ENCODE assay signal across 25 cellular contexts in the genomic region with DNA sequence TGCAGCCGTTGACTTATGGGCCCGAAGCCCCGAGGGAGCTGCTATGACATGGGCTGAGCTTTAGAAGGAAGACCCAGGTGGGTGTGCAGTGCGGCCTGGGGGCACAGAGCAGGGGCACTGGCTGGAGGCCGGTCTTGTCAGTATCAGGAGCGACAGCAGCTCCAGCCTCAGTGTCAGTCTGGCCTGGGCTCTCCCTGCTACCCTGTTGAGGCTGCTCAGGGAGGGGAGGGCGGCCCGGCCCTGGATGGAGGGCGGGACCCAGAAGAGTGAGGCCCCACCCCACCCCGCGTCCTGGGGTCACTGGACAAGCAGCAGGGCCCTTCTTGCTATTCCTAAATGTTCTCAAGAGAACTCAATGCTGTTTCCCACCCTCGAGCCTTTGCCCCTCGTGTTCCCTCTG. TPM values are rescaled to one million over a fixed set of nuclear protein-coding genes. Genes with fewer than 3 reads are reported as not detected.
A peak's percentile ranks its signal among the peaks of the same experiment; 100 is the strongest.
DNase-seq lines count a peak whose midpoint lies in the region; ATAC-seq and TF ChIP-seq lines count a peak whose summit lies in the region.
"Had no signal": no experiment of that assay in that cellular context is flagged by ENCODE, and none has a peak within 500 bp of the region (broad histone marks: within the 10 kb centered on the region; RNA-seq: fewer than 3 reads in every experiment).

No MANE protein-coding gene starts in this region.

- H3K9ac ChIP-seq in SK-N-SH (no peak overlapping the region), NT2/D1 (ENCODE audit: insufficient read length, low read depth) (peak overlapping the region; percentile 46), endodermal cell (ENCODE audit: extremely low read depth, low read length, poor library complexity, severe bottlenecking) (no peak overlapping the region)

- ATAC-seq in SK-N-SH treated with all-trans-retinoic acid at 6 μM for 48 hours (no peak), HG03457 (IDR thresholded peaks at IDR 0.05; ENCODE audit: unreplicated experiment) (no peak), upper lobe of right lung (no peak)
- ATAC-seq: Panc1 had no signal

- H3K4me3 Mint-ChIP-seq in endodermal cell: no peak overlapping the region
- no peak overlapping the region for H3K4me3 Mint-ChIP-seq in activated T-helper 1 cell treated with anti-CD3 and anti-CD28 coated beads, Interleukin-12 subunit alpha, Interleukin-12 subunit beta, Interleukin-2, Interleukin-4 antibody, amounts not matched to agents 30 ng/mL and 10 ng/mL and 1 ng/mL, durations not matched to agents 14 hours and 24 hours and 36 hours
- H3K4me3 Mint-ChIP-seq: B cell; CD4-positive, CD25-positive, alpha-beta regulatory T cell had no signal

- peak; percentile 11 for DNase-seq in SK-N-SH
- DNase-seq in NT2/D1 (ENCODE audit: low read depth, low spot score): no peak
- peak; percentile 53 for DNase-seq in endodermal cell
- DNase-seq in spleen: peak; percentile 54
- DNase-seq in activated T-helper 1 cell treated with anti-CD3 and anti-CD28 coated beads, Interleukin-12 subunit alpha, Interleukin-12 subunit beta, Interleukin-2, Interleukin-4 antibody, amounts not matched to agents 30 ng/mL and 10 ng/mL and 1 ng/mL, durations not matched to agents 14 hours and 24 hours and 36 hours (ENCODE audit: low spot score): no peak
- DNase-seq in upper lobe of right lung: no peak
- DNase-seq: CD4-positive, CD25-positive, alpha-beta regulatory T cell; DMS53; GOT3; KBM-7; MM.1S; NCI-H1694; NCI-H2081; NCI-H2227 treated with DMSO at 0.1 percent for 48 hours; NCI-H69; SHP77 had no signal

- H3K9me2 ChIP-seq in SK-N-SH: no peaks in the 10 kb centered on the region

- no peak for TF ChIP-seq CTCF in SK-N-SH (IDR thresholded peaks at IDR 0.05)
- no peak for TF ChIP-seq CTCF in endodermal cell (conservative IDR thresholded peaks at IDR 0.05)
- no peak for TF ChIP-seq CTCF in spleen (IDR thresholded peaks at IDR 0.05 in 8 of 11, conservative IDR thresholded peaks at IDR 0.05 in 3 of 11)
- no peak for TF ChIP-seq CTCF in upper lobe of right lung (IDR thresholded peaks at IDR 0.05)

- H3K27me3 ChIP-seq in SK-N-SH (ENCODE audit: insufficient read depth) (peaks cover 54% of the 10 kb centered on the region), NT2/D1 (ENCODE audit: insufficient read depth, insufficient read length) (peaks cover 41% of the 10 kb centered on the region), endodermal cell (ENCODE audit: control insufficient read depth, insufficient read depth, low read length, poor library complexity, severe bottlenecking) (no peaks in the 10 kb centered on the region), spleen (replicated peaks in 1 of 7) (peaks cover 0 to 77% (median under 1%) of the 10 kb centered on the region in 7 donors), upper lobe of right lung (peaks cover 40% of the 10 kb centered on the region)

- no peak for TF ChIP-seq EP300 in SK-N-SH (IDR thresholded peaks at IDR 0.05; ENCODE audit: borderline replicate concordance in 1 of 2, low read depth in 1 of 2, low read length in 1 of 2)

- H3K4me1 Mint-ChIP-seq in endodermal cell: peaks cover 54% of the 10 kb centered on the region
- no peaks in the 10 kb centered on the region for H3K4me1 Mint-ChIP-seq in activated T-helper 1 cell treated with anti-CD3 and anti-CD28 coated beads, Interleukin-12 subunit alpha, Interleukin-12 subunit beta, Interleukin-2, Interleukin-4 antibody, amounts not matched to agents 30 ng/mL and 10 ng/mL and 1 ng/mL, durations not matched to agents 14 hours and 24 hours and 36 hours (ENCODE audit: low read depth)

- no peak overlapping the region for H2AFZ ChIP-seq in SK-N-SH (ENCODE audit: low read depth)

- intact Hi-C loops in spleen (cut with DNase I; ENCODE audit: low total_unique reads): no loop called here
- intact Hi-C loops in activated T-helper 1 cell treated with anti-CD3 and anti-CD28 coated beads, Interleukin-12 subunit alpha, Interleukin-12 subunit beta, Interleukin-2, Interleukin-4 antibody, amounts not matched to agents 30 ng/mL and 10 ng/mL and 1 ng/mL, durations not matched to agents 14 hours and 24 hours and 36 hours (cut with micrococcal nuclease): no loop called here
- intact Hi-C loops in upper lobe of right lung (cut with DNase I): no loop called here

- H3K27ac ChIP-seq in SK-N-SH (ENCODE audit: low read depth in 2 of 2, low read length in 1 of 2) (no peak overlapping the region), endodermal cell (ENCODE audit: low read depth, low read length) (no peak overlapping the region), spleen (no peak overlapping the region), upper lobe of right lung (no peak overlapping the region)
- H3K27ac ChIP-seq: 22Rv1, RWPE1 had no signal

- no peaks in the 10 kb centered on the region for H4K20me1 ChIP-seq in SK-N-SH (ENCODE audit: insufficient read depth)

- WGBS in SK-N-SH (ENCODE audit: low lambda C conversion rate): 61% methylated on average over 11 of the region's 13 CpGs
- WGBS in endodermal cell (ENCODE audit: insufficient coverage in 1 of 2, insufficient read length in 1 of 2), 2 experiments: 81 to 93% methylated on average over 5 to 13 of the region's 13 CpGs
- WGBS in spleen, 5 donors: 73 to 86% (median 76%) methylated on average over 9 to 13 of the region's 13 CpGs

- peaks cover 2% of the 10 kb centered on the region for H3K27me3 Mint-ChIP-seq in endodermal cell (ENCODE audit: insufficient read depth)
- peaks cover 17% of the 10 kb centered on the region for H3K27me3 Mint-ChIP-seq in activated T-helper 1 cell treated with anti-CD3 and anti-CD28 coated beads, Interleukin-12 subunit alpha, Interleukin-12 subunit beta, Interleukin-2, Interleukin-4 antibody, amounts not matched to agents 30 ng/mL and 10 ng/mL and 1 ng/mL, durations not matched to agents 14 hours and 24 hours and 36 hours (ENCODE audit: insufficient read depth)

- TF ChIP-seq POLR2A in spleen (IDR thresholded peaks at IDR 0.05): no peak

- H3K27ac Mint-ChIP-seq in endodermal cell: peak overlapping the region; percentile 25
- no peak overlapping the region for H3K27ac Mint-ChIP-seq in activated T-helper 1 cell treated with anti-CD3 and anti-CD28 coated beads, Interleukin-12 subunit alpha, Interleukin-12 subunit beta, Interleukin-2, Interleukin-4 antibody, amounts not matched to agents 30 ng/mL and 10 ng/mL and 1 ng/mL, durations not matched to agents 14 hours and 24 hours and 36 hours
- H3K27ac Mint-ChIP-seq: B cell; CD4-positive, CD25-positive, alpha-beta regulatory T cell had no signal

- no peaks in the 10 kb centered on the region for H3K9me3 Mint-ChIP-seq in endodermal cell
- no peaks in the 10 kb centered on the region for H3K9me3 Mint-ChIP-seq in activated T-helper 1 cell treated with anti-CD3 and anti-CD28 coated beads, Interleukin-12 subunit alpha, Interleukin-12 subunit beta, Interleukin-2, Interleukin-4 antibody, amounts not matched to agents 30 ng/mL and 10 ng/mL and 1 ng/mL, durations not matched to agents 14 hours and 24 hours and 36 hours

- POLR2A ChIA-PET in SK-N-SH (lab: Yijun Ruan, JAX): no interaction called here

- no peaks in the 10 kb centered on the region for H3K9me3 ChIP-seq in SK-N-SH
- H3K9me3 ChIP-seq in NT2/D1 (ENCODE audit: insufficient read depth, low read length): no peaks in the 10 kb centered on the region
- H3K9me3 ChIP-seq in endodermal cell (ENCODE audit: control insufficient read depth, low read length): no peaks in the 10 kb centered on the region
- no peaks in the 10 kb centered on the region for H3K9me3 ChIP-seq in spleen
- H3K9me3 ChIP-seq in upper lobe of right lung: no peaks in the 10 kb centered on the region

- no peak overlapping the region for H3K4me3 ChIP-seq in SK-N-SH (ENCODE audit: low read depth in 2 of 2, low read length in 1 of 2)
- H3K4me3 ChIP-seq in NT2/D1 (ENCODE audit: insufficient read length, low read depth): no peak overlapping the region
- no peak overlapping the region for H3K4me3 ChIP-seq in endodermal cell (ENCODE audit: low read length)
- H3K4me3 ChIP-seq in spleen: no peak overlapping the region
- H3K4me3 ChIP-seq in upper lobe of right lung: no peak overlapping the region

- H3K4me2 ChIP-seq in SK-N-SH: no peak overlapping the region

- no peak for TF ChIP-seq RAD21 in SK-N-SH (IDR thresholded peaks at IDR 0.05; ENCODE audit: low read length)

- CTCF ChIA-PET in SK-N-SH (lab: Yijun Ruan, JAX): interaction anchor here (1.0 to 3.9 kb wide), 2 partner anchors 25 to 26 kb away, joined by 4 to 25 read pairs; no protein-coding TSS in a partner anchor

- H3F3A ChIP-seq in SK-N-SH (replicated peaks; ENCODE audit: insufficient read depth): no peaks in the 10 kb centered on the region

- H3K36me3 ChIP-seq in SK-N-SH (replicated peaks in 1 of 2; ENCODE audit: control insufficient read depth in 1 of 2, insufficient read depth in 2 of 2, low read length in 1 of 2): no peaks in the 10 kb centered on the region
- no peaks in the 10 kb centered on the region for H3K36me3 ChIP-seq in NT2/D1 (ENCODE audit: insufficient read depth, insufficient read length, low read length)
- H3K36me3 ChIP-seq in endodermal cell (ENCODE audit: control insufficient read depth, insufficient read depth, low read length): no peaks in the 10 kb centered on the region
- no peaks in the 10 kb centered on the region for H3K36me3 ChIP-seq in spleen
- no peaks in the 10 kb centered on the region for H3K36me3 ChIP-seq in upper lobe of right lung

- no peaks in the 10 kb centered on the region for H3K79me2 ChIP-seq in SK-N-SH (ENCODE audit: insufficient read depth)

- H3K36me3 Mint-ChIP-seq in endodermal cell (ENCODE audit: low read depth): no peaks in the 10 kb centered on the region
- H3K36me3 Mint-ChIP-seq in activated T-helper 1 cell treated with anti-CD3 and anti-CD28 coated beads, Interleukin-12 subunit alpha, Interleukin-12 subunit beta, Interleukin-2, Interleukin-4 antibody, amounts not matched to agents 30 ng/mL and 10 ng/mL and 1 ng/mL, durations not matched to agents 14 hours and 24 hours and 36 hours (ENCODE audit: low read depth): no peaks in the 10 kb centered on the region
- H3K36me3 Mint-ChIP-seq: CD4-positive, CD25-positive, alpha-beta regulatory T cell had no signal

- H3K4me1 ChIP-seq in SK-N-SH (ENCODE audit: control insufficient read depth in 1 of 2, insufficient read depth in 2 of 2, low read depth in 1 of 2, low read length in 1 of 2) (no peaks in the 10 kb centered on the region; a peak in 1 of 4 replicates), NT2/D1 (ENCODE audit: insufficient read depth, insufficient read length) (peaks cover 15% of the 10 kb centered on the region), endodermal cell (ENCODE audit: control insufficient read depth, insufficient read depth, low read length) (peaks cover 8% of the 10 kb centered on the region), spleen (peaks cover 0 to 36% (median 16%) of the 10 kb centered on the region in 6 donors), upper lobe of right lung (peaks cover 9% of the 10 kb centered on the region)

RNA-seq across cellular contexts. Expression of a gene that starts 18.0 kb away (rescaled TPM):
- 0.03 TPM in 1 of 2 replicates, not detected in the other for polyA plus RNA-seq in SK-N-SH (2012; rRNA removed)
- polyA plus RNA-seq in SK-N-SH (2012; cell fraction: cytosol; rRNA removed): 0.01 and 0.03 TPM in 2 replicates
- not detected in 2 replicates for polyA plus RNA-seq in SK-N-SH (2012; cell fraction: nucleus; rRNA removed)
- total RNA-seq in endodermal cell: under 1 TPM in 1 of 2 donors, not detected in 1; 0.44 TPM
- polyA plus RNA-seq in endodermal cell (2013, experiment 1 of 2): not detected
- polyA plus RNA-seq in endodermal cell (2013, experiment 2 of 2): not detected
- 1 to 10 TPM; 1.5 to 4.0 (median 3.0) TPM for total RNA-seq in spleen
- polyA plus RNA-seq in spleen: under 1 TPM; 0.14 to 0.20 (median 0.19) TPM
- total RNA-seq in activated T-helper 1 cell treated with anti-CD3 and anti-CD28 coated beads, Interleukin-12 subunit alpha, Interleukin-12 subunit beta, Interleukin-2, Interleukin-4 antibody, amounts not matched to agents 30 ng/mL and 10 ng/mL and 1 ng/mL, durations not matched to agents 14 hours and 24 hours and 36 hours: not detected in 2 replicates
- total RNA-seq in upper lobe of right lung: 0.52 TPM
- total RNA-seq: B cell, Daoy, HT1080, NCI-H460 had no signal

RNA-seq across cellular contexts. Expression of a gene that starts 34.3 kb away (rescaled TPM):
- 57.3 and 59.1 TPM in 2 replicates for polyA plus RNA-seq in SK-N-SH (2012; rRNA removed)
- 29.6 and 37.0 TPM in 2 replicates for polyA plus RNA-seq in SK-N-SH (2012; cell fraction: cytosol; rRNA removed)
- polyA plus RNA-seq in SK-N-SH (2012; cell fraction: nucleus; rRNA removed): 165 and 172 TPM in 2 replicates
- total RNA-seq in endodermal cell: 10 to 100 TPM; 89.7 to 94.6 TPM
- 83.2 TPM for polyA plus RNA-seq in endodermal cell (2013, experiment 1 of 2)
- 78.9 TPM for polyA plus RNA-seq in endodermal cell (2013, experiment 2 of 2)
- total RNA-seq in spleen: 10 to 100 TPM; 40.5 to 64.4 (median 47.6) TPM
- 10 to 100 TPM; 34.9 to 52.5 (median 44.4) TPM for polyA plus RNA-seq in spleen
- total RNA-seq in activated T-helper 1 cell treated with anti-CD3 and anti-CD28 coated beads, Interleukin-12 subunit alpha, Interleukin-12 subunit beta, Interleukin-2, Interleukin-4 antibody, amounts not matched to agents 30 ng/mL and 10 ng/mL and 1 ng/mL, durations not matched to agents 14 hours and 24 hours and 36 hours: 87.8 and 89.0 TPM in 2 replicates
- total RNA-seq in upper lobe of right lung: 41.7 TPM

RNA-seq across cellular contexts. Expression of a gene that starts 52.1 kb away (rescaled TPM):
- 18.3 and 27.6 TPM in 2 replicates for polyA plus RNA-seq in SK-N-SH (2012; rRNA removed)
- 7.1 and 8.2 TPM in 2 replicates for polyA plus RNA-seq in SK-N-SH (2012; cell fraction: cytosol; rRNA removed)
- 65.5 and 104 TPM in 2 replicates for polyA plus RNA-seq in SK-N-SH (2012; cell fraction: nucleus; rRNA removed)
- total RNA-seq in endodermal cell: 10 to 100 TPM; 67.8 to 72.9 TPM
- 37.9 TPM for polyA plus RNA-seq in endodermal cell (2013, experiment 1 of 2)
- 33.7 TPM for polyA plus RNA-seq in endodermal cell (2013, experiment 2 of 2)
- 10 to 100 TPM; 46.9 to 80.6 (median 56.9) TPM for total RNA-seq in spleen
- polyA plus RNA-seq in spleen: 10 to 100 TPM in 2 of 3 donors, 1 to 10 TPM in 1; 6.9 to 12.7 (median 12.1) TPM
- total RNA-seq in activated T-helper 1 cell treated with anti-CD3 and anti-CD28 coated beads, Interleukin-12 subunit alpha, Interleukin-12 subunit beta, Interleukin-2, Interleukin-4 antibody, amounts not matched to agents 30 ng/mL and 10 ng/mL and 1 ng/mL, durations not matched to agents 14 hours and 24 hours and 36 hours: 30.2 and 34.8 TPM in 2 replicates
- total RNA-seq in upper lobe of right lung: 44.9 TPM

Comparison
In these comparisons a context has a peak if more than half of its experiments do, and no peak if none do; other contexts are left out.
1. DNase-seq: peak in SK-N-SH (single experiment), endodermal cell (single experiment) and spleen (single experiment); none in NT2/D1 (single experiment), activated T-helper 1 cell treated with anti-CD3 and anti-CD28 coated beads, Interleukin-12 subunit alpha, Interleukin-12 subunit beta, Interleukin-2, Interleukin-4 antibody, amounts not matched to agents 30 ng/mL and 10 ng/mL and 1 ng/mL, durations not matched to agents 14 hours and 24 hours and 36 hours (single experiment) and upper lobe of right lung (single experiment).